Comparison of ENCODE assay signal across 15 cellular contexts in genomic region chr3:119395923-119396358, GRCh38.
DNase-seq lines count a peak whose midpoint lies in the region; ATAC-seq and TF ChIP-seq lines count a peak whose summit lies in the region.
"Had no signal": no experiment of that assay in that cellular context is flagged by ENCODE, and none has a peak within 500 bp of the region (broad histone marks: within the 10 kb centered on the region; RNA-seq: fewer than 3 reads in every experiment).

No MANE protein-coding gene starts in this region.

- no TSS peak for BruUV-seq in PC-3 (replicated peaks; lab: Mats Ljungman, UMichigan)

- peaks cover 9 to 14% of the 10 kb centered on the region in 2 donors for H3K36me3 Mint-ChIP-seq in activated naive CD4-positive, alpha-beta T cell treated with anti-CD3 and anti-CD28 coated beads, Interleukin-2, amount 50 U/mL, for 72 hours
- peaks cover 23% of the 10 kb centered on the region for H3K36me3 Mint-ChIP-seq in activated naive CD4-positive, alpha-beta T cell treated with anti-CD3 and anti-CD28 coated beads for 36 hours (ENCODE audit: low read depth)
- peaks cover 75% of the 10 kb centered on the region for H3K36me3 Mint-ChIP-seq in stimulated activated memory B cell treated with anti-CD40 and anti-IgM and Interleukin-4, amounts not matched to agents 10 μg/mL and 1 μg/mL and 100 μg/mL, for 72 hours

- POLR2A ChIA-PET in PC-3 (lab: Charles Lee; ENCODE audit: unreplicated experiment) = no interaction called here

- no peaks in the 10 kb centered on the region for H3K9me3 ChIP-seq in PC-3 (ENCODE audit: low read length)
- H3K9me3 ChIP-seq: A549 had no signal

- H3K4me2 ChIP-seq in PC-3 (ENCODE audit: low read length) = no peak overlapping the region
- H3K4me2 ChIP-seq: A549 had no signal

- no peaks in the 10 kb centered on the region for H3F3A ChIP-seq in PC-3 (ENCODE audit: low read length, unreplicated experiment)

- H3K4me1 Mint-ChIP-seq in activated naive CD4-positive, alpha-beta T cell treated with anti-CD3 and anti-CD28 coated beads for 36 hours (ENCODE audit: low read depth) = peaks cover 11% of the 10 kb centered on the region
- peaks cover 5% of the 10 kb centered on the region for H3K4me1 Mint-ChIP-seq in stimulated activated memory B cell treated with anti-CD40 and anti-IgM and Interleukin-4, amounts not matched to agents 10 μg/mL and 1 μg/mL and 100 μg/mL, for 72 hours

- no peaks in the 10 kb centered on the region for H3K79me2 ChIP-seq in PC-3 (ENCODE audit: low read length)

- H3K27ac Mint-ChIP-seq in activated naive CD4-positive, alpha-beta T cell treated with anti-CD3 and anti-CD28 coated beads, Interleukin-2, amount 50 U/mL, for 72 hours = no peak overlapping the region
- H3K27ac Mint-ChIP-seq in activated naive CD4-positive, alpha-beta T cell treated with anti-CD3 and anti-CD28 coated beads for 36 hours = no peak overlapping the region
- peak overlapping the region; percentile 55 for H3K27ac Mint-ChIP-seq in stimulated activated memory B cell treated with anti-CD40 and anti-IgM and Interleukin-4, amounts not matched to agents 10 μg/mL and 1 μg/mL and 100 μg/mL, for 72 hours
- H3K27ac Mint-ChIP-seq: activated naive CD8-positive, alpha-beta T cell treated with anti-CD3 and anti-CD28 coated beads, Interleukin-2, amount 10 ng/mL, durations not matched to agents 7 days and 5 days; stimulated activated naive B cell treated with anti-CD40 and anti-IgM and Interleukin-4, amounts not matched to agents 10 μg/mL and 1 μg/mL and 100 μg/mL, for 72 hours had no signal

- no peaks in the 10 kb centered on the region for H3K4me1 ChIP-seq in PC-3 (ENCODE audit: insufficient read depth, low read length)
- H3K4me1 ChIP-seq: A549 had no signal

- H2AFZ ChIP-seq in PC-3 (ENCODE audit: low read length) = no peak overlapping the region

- H4K20me1 ChIP-seq in PC-3 (ENCODE audit: low read length) = no peaks in the 10 kb centered on the region

- no peak overlapping the region for H3K4me3 Mint-ChIP-seq in activated naive CD4-positive, alpha-beta T cell treated with anti-CD3 and anti-CD28 coated beads for 36 hours
- no peak overlapping the region for H3K4me3 Mint-ChIP-seq in stimulated activated memory B cell treated with anti-CD40 and anti-IgM and Interleukin-4, amounts not matched to agents 10 μg/mL and 1 μg/mL and 100 μg/mL, for 72 hours
- H3K4me3 Mint-ChIP-seq: activated naive CD8-positive, alpha-beta T cell treated with anti-CD3 and anti-CD28 coated beads, Interleukin-2, amount 10 ng/mL, durations not matched to agents 7 days and 5 days; effector memory CD8-positive, alpha-beta T cell; stimulated activated naive B cell treated with anti-CD40 and anti-IgM and Interleukin-4, amounts not matched to agents 10 μg/mL and 1 μg/mL and 100 μg/mL, for 72 hours had no signal

- H3K9me2 ChIP-seq in PC-3 (replicated peaks; ENCODE audit: low read length) = no peaks in the 10 kb centered on the region

- no peak overlapping the region for H3K27ac ChIP-seq in PC-3 (ENCODE audit: low read length)
- H3K27ac ChIP-seq: A549, skin epidermis had no signal

- DNase-seq in activated naive CD4-positive, alpha-beta T cell treated with anti-CD3 and anti-CD28 coated beads, Interleukin-2, amount 50 U/mL, for 72 hours (ENCODE audit: low spot score in 2 of 2) = no peak
- no peak for DNase-seq in activated naive CD4-positive, alpha-beta T cell treated with anti-CD3 and anti-CD28 coated beads for 36 hours
- DNase-seq in activated CD4-positive, alpha-beta T cell treated with anti-CD3 and anti-CD28 coated beads, Interleukin-2, amount 50 U/mL, for 4 hours = no peak
- no peak for DNase-seq in activated CD8-positive, alpha-beta memory T cell treated with anti-CD3 and anti-CD28 coated beads for 24 hours
- no peak for DNase-seq in PC-3
- DNase-seq: activated naive CD8-positive, alpha-beta T cell treated with anti-CD3 and anti-CD28 coated beads, Interleukin-2, amount 10 ng/mL, durations not matched to agents 7 days and 5 days; effector memory CD8-positive, alpha-beta T cell; GF-D8; NCI-H1694 treated with DMSO at 0.1 percent for 48 hours; stimulated activated naive B cell treated with anti-CD40 and anti-IgM and Interleukin-4, amounts not matched to agents 10 μg/mL and 1 μg/mL and 100 μg/mL, for 72 hours had no signal

- intact Hi-C loops in activated naive CD4-positive, alpha-beta T cell treated with anti-CD3 and anti-CD28 coated beads for 36 hours (cut with micrococcal nuclease) = no loop called here
- intact Hi-C loops in PC-3 (cut with micrococcal nuclease) = no loop called here

- H3K9me3 Mint-ChIP-seq in activated naive CD4-positive, alpha-beta T cell treated with anti-CD3 and anti-CD28 coated beads, Interleukin-2, amount 50 U/mL, for 72 hours = no peaks in the 10 kb centered on the region
- no peaks in the 10 kb centered on the region for H3K9me3 Mint-ChIP-seq in activated naive CD4-positive, alpha-beta T cell treated with anti-CD3 and anti-CD28 coated beads for 36 hours
- no peaks in the 10 kb centered on the region for H3K9me3 Mint-ChIP-seq in stimulated activated memory B cell treated with anti-CD40 and anti-IgM and Interleukin-4, amounts not matched to agents 10 μg/mL and 1 μg/mL and 100 μg/mL, for 72 hours
- H3K9me3 Mint-ChIP-seq: activated naive CD8-positive, alpha-beta T cell treated with anti-CD3 and anti-CD28 coated beads, Interleukin-2, amount 10 ng/mL, durations not matched to agents 7 days and 5 days; effector memory CD8-positive, alpha-beta T cell; stimulated activated naive B cell treated with anti-CD40 and anti-IgM and Interleukin-4, amounts not matched to agents 10 μg/mL and 1 μg/mL and 100 μg/mL, for 72 hours had no signal

- ATAC-seq in activated naive CD4-positive, alpha-beta T cell treated with anti-CD3 and anti-CD28 coated beads, Interleukin-2, amount 50 U/mL, for 72 hours = peak; percentile 44 to 86
- peak; percentile 90 for ATAC-seq in GM21723 (IDR thresholded peaks at IDR 0.05; ENCODE audit: unreplicated experiment)
- ATAC-seq in HG03175 (IDR thresholded peaks at IDR 0.05; ENCODE audit: unreplicated experiment) = peak; percentile 64
- ATAC-seq in stimulated activated memory B cell treated with anti-CD40 and anti-IgM and Interleukin-4, amounts not matched to agents 10 μg/mL and 1 μg/mL and 100 μg/mL, for 72 hours = no peak
- ATAC-seq in PC-3 = no peak
- ATAC-seq: A549; effector memory CD8-positive, alpha-beta T cell; stimulated activated naive B cell treated with anti-CD40 and anti-IgM and Interleukin-4, amounts not matched to agents 10 μg/mL and 1 μg/mL and 100 μg/mL, for 72 hours had no signal

- no peak for TF ChIP-seq CTCF in PC-3 (conservative IDR thresholded peaks at IDR 0.05; ENCODE audit: low read depth, low read length)

- no peaks in the 10 kb centered on the region for H3K27me3 Mint-ChIP-seq in activated naive CD4-positive, alpha-beta T cell treated with anti-CD3 and anti-CD28 coated beads for 36 hours (ENCODE audit: low read depth)
- H3K27me3 Mint-ChIP-seq in stimulated activated memory B cell treated with anti-CD40 and anti-IgM and Interleukin-4, amounts not matched to agents 10 μg/mL and 1 μg/mL and 100 μg/mL, for 72 hours = no peaks in the 10 kb centered on the region
- H3K27me3 Mint-ChIP-seq: activated naive CD8-positive, alpha-beta T cell treated with anti-CD3 and anti-CD28 coated beads, Interleukin-2, amount 10 ng/mL, durations not matched to agents 7 days and 5 days; effector memory CD8-positive, alpha-beta T cell; stimulated activated naive B cell treated with anti-CD40 and anti-IgM and Interleukin-4, amounts not matched to agents 10 μg/mL and 1 μg/mL and 100 μg/mL, for 72 hours had no signal

- H3K4me3 ChIP-seq in PC-3 (ENCODE audit: low read length) = no peak overlapping the region
- H3K4me3 ChIP-seq: A549, skin epidermis had no signal

- CTCF ChIA-PET in activated naive CD4-positive, alpha-beta T cell treated with anti-CD3 and anti-CD28 coated beads for 36 hours (lab: Charles Lee) = no interaction called here
- CTCF ChIA-PET in PC-3 (lab: Charles Lee) = no interaction called here

- no peaks in the 10 kb centered on the region for H3K27me3 ChIP-seq in PC-3 (ENCODE audit: low read length)

- H3K9ac ChIP-seq in PC-3 (ENCODE audit: low read length) = no peak overlapping the region

- no peaks in the 10 kb centered on the region for H3K36me3 ChIP-seq in PC-3 (ENCODE audit: low read depth, low read length)

Comparison
In these comparisons a context has a peak if more than half of its experiments do, and no peak if none do; other contexts are left out.
1. ATAC-seq: peak in activated naive CD4-positive, alpha-beta T cell treated with anti-CD3 and anti-CD28 coated beads, Interleukin-2, amount 50 U/mL, for 72 hours (2 of 2), GM21723 (single experiment) and HG03175 (single experiment); none in stimulated activated memory B cell treated with anti-CD40 and anti-IgM and Interleukin-4, amounts not matched to agents 10 μg/mL and 1 μg/mL and 100 μg/mL, for 72 hours (single experiment) and PC-3 (single experiment).